Comparison of ENCODE assay signal across 14 cellular contexts in genomic region chr1:198683449-198683848, GRCh38. TPM values are rescaled to one million over a fixed set of nuclear protein-coding genes. Genes with fewer than 3 reads are reported as not detected.
A peak's percentile ranks its signal among the peaks of the same experiment; 100 is the strongest.
DNase-seq lines count a peak whose midpoint lies in the region; ATAC-seq, FAIRE-seq and TF ChIP-seq lines count a peak whose summit lies in the region.
"Had no signal": no experiment of that assay in that cellular context is flagged by ENCODE, and none has a peak within 500 bp of the region (broad histone marks: within the 10 kb centered on the region; RNA-seq: fewer than 3 reads in every experiment).

No MANE protein-coding gene starts in this region.

- TF ChIP-seq EP300 in HepG2 (IDR thresholded peaks at IDR 0.05; ENCODE audit: low read depth in 2 of 2, low read length in 2 of 2) (no peak), HepG2 (CRISPR knock-in tag; IDR thresholded peaks at IDR 0.05; ENCODE audit: borderline replicate concordance) (no peak)

- in situ Hi-C loops in HepG2 (cut with HindIII; ENCODE audit: extremely low pct_ligation_motif_present, low pct_unique_long_range_greater_than_20kb) = loop anchor here (25.0 kb wide), 1 partner anchor 596 kb away; no protein-coding TSS in a partner anchor

- intact Hi-C loops in right lobe of liver (cut with DNase I) = no loop called here
- intact Hi-C loops in HepG2 (cut with micrococcal nuclease; ENCODE audit: unreplicated experiment) = loop anchor here (10.0 kb wide), 1 partner anchor 219 kb away; no protein-coding TSS in a partner anchor
- intact Hi-C loops in lower lobe of right lung (cut with DNase I) = no loop called here
- intact Hi-C loops in upper lobe of right lung (cut with DNase I) = no loop called here

- FAIRE-seq in HepG2 (lab: Jason Lieb, UNC) = no peak
- FAIRE-seq: pancreas had no signal

- H3K27ac ChIP-seq in right lobe of liver (peak overlapping the region in 2 of 3 donors; percentile 47 to 52), HepG2 (ENCODE audit: extremely low read length, insufficient read depth, low read length) (no peak overlapping the region), SU-DHL-6 (ENCODE audit: low read depth, low read length) (peak overlapping the region; percentile 99), lower lobe of right lung (peak overlapping the region; percentile 47), upper lobe of right lung (peak overlapping the region; percentile 70)
- H3K27ac ChIP-seq: breast epithelium had no signal

- 64% methylated on average over 2 of the region's 2 CpGs for WGBS in right lobe of liver (ENCODE audit: insufficient coverage, low coverage, low lambda C conversion rate, missing lambda C conversion rate)
- 13% methylated on average over 2 of the region's 2 CpGs for WGBS in HepG2 (ENCODE audit: low lambda C conversion rate)

- no peak for ATAC-seq in right lobe of liver
- ATAC-seq in HepG2 = no peak
- ATAC-seq in lower lobe of right lung = no peak
- no peak for ATAC-seq in upper lobe of right lung
- ATAC-seq in GM18517 (IDR thresholded peaks at IDR 0.05; ENCODE audit: unreplicated experiment) = no peak
- ATAC-seq: GM23338, heart right ventricle, left ventricle myocardium superior, pancreas had no signal

- H3K9me2 ChIP-seq in SU-DHL-6 (replicated peaks; ENCODE audit: insufficient read depth, low read length) = no peaks in the 10 kb centered on the region

- no peaks in the 10 kb centered on the region for H3K4me1 ChIP-seq in right lobe of liver
- no peaks in the 10 kb centered on the region for H3K4me1 ChIP-seq in HepG2 (ENCODE audit: insufficient read depth, low read length)
- peaks cover 22% of the 10 kb centered on the region for H3K4me1 ChIP-seq in lower lobe of right lung
- H3K4me1 ChIP-seq in upper lobe of right lung = peaks cover 28% of the 10 kb centered on the region
- H3K4me1 ChIP-seq: breast epithelium had no signal

- no peak overlapping the region for H2AFZ ChIP-seq in HepG2 (ENCODE audit: low read length)
- H2AFZ ChIP-seq in SU-DHL-6 (ENCODE audit: low read depth, low read length, severe bottlenecking) = no peak overlapping the region
- H2AFZ ChIP-seq: GM23338 had no signal

- H3K9ac ChIP-seq in HepG2 (ENCODE audit: insufficient read depth, low read depth, low read length) (no peak overlapping the region), SU-DHL-6 (ENCODE audit: low read length) (peak overlapping the region; percentile 59)

- H3K79me2 ChIP-seq in HepG2 (ENCODE audit: insufficient read depth, low read length) (no peaks in the 10 kb centered on the region), SU-DHL-6 (ENCODE audit: insufficient read depth, low read length) (peaks cover 89% of the 10 kb centered on the region)

- TF ChIP-seq POLR2A in right lobe of liver (IDR thresholded peaks at IDR 0.05) (no peak), HepG2 (IDR thresholded peaks at IDR 0.05; ENCODE audit: insufficient read depth in 1 of 2, low read depth in 2 of 2, low read length in 2 of 2) (no peak)

- H3K4me2 ChIP-seq in HepG2 (ENCODE audit: low read depth, low read length) = no peak overlapping the region
- H3K4me2 ChIP-seq in SU-DHL-6 (ENCODE audit: low read depth, low read length, poor library complexity, severe bottlenecking) = peak overlapping the region; percentile 95
- H3K4me2 ChIP-seq: GM23338 had no signal

- H3K4me3 ChIP-seq in right lobe of liver (no peak overlapping the region), HepG2 (replicated peaks in 1 of 3; ENCODE audit: insufficient read depth in 1 of 3, low read depth in 2 of 3, low read length in 3 of 3) (no peak overlapping the region), SU-DHL-6 (ENCODE audit: insufficient read depth, low read length, poor library complexity, severe bottlenecking) (peak overlapping the region; percentile 36), lower lobe of right lung (no peak overlapping the region), upper lobe of right lung (no peak overlapping the region)
- H3K4me3 ChIP-seq: breast epithelium, GM23338, pancreas had no signal

- H3K9me3 ChIP-seq in right lobe of liver = no peaks in the 10 kb centered on the region
- no peaks in the 10 kb centered on the region for H3K9me3 ChIP-seq in HepG2 (ENCODE audit: low read length)
- H3K9me3 ChIP-seq in SU-DHL-6 (ENCODE audit: insufficient read depth, low read length) = no peaks in the 10 kb centered on the region
- H3K9me3 ChIP-seq in lower lobe of right lung = no peaks in the 10 kb centered on the region
- H3K9me3 ChIP-seq in upper lobe of right lung = no peaks in the 10 kb centered on the region
- H3K9me3 ChIP-seq: breast epithelium, heart right ventricle, pancreas had no signal

- H3K36me3 ChIP-seq in right lobe of liver (no peaks in the 10 kb centered on the region), HepG2 (replicated peaks in 1 of 2; ENCODE audit: control insufficient read depth in 1 of 2, insufficient read depth in 2 of 2, low read length in 2 of 2) (no peaks in the 10 kb centered on the region), SU-DHL-6 (ENCODE audit: low read length) (0 out of 2 replicates have a peak, but pooled peaks cover 9% of the 10 kb centered on the region), lower lobe of right lung (no peaks in the 10 kb centered on the region), upper lobe of right lung (no peaks in the 10 kb centered on the region)
- H3K36me3 ChIP-seq: breast epithelium, pancreas had no signal

- no peak for TF ChIP-seq RAD21 in HepG2 (CRISPR knock-in tag; IDR thresholded peaks at IDR 0.05)

- BruUV-seq in HepG2 (replicated peaks; lab: Mats Ljungman, UMichigan) = no TSS peak

- no peaks in the 10 kb centered on the region for H3K27me3 ChIP-seq in right lobe of liver
- H3K27me3 ChIP-seq in HepG2 (ENCODE audit: control insufficient read depth in 1 of 2, insufficient read depth in 2 of 2, low read length in 2 of 2) = no peaks in the 10 kb centered on the region
- no peaks in the 10 kb centered on the region for H3K27me3 ChIP-seq in SU-DHL-6 (ENCODE audit: low read length)
- no peaks in the 10 kb centered on the region for H3K27me3 ChIP-seq in lower lobe of right lung (ENCODE audit: low read depth)
- H3K27me3 ChIP-seq in upper lobe of right lung = no peaks in the 10 kb centered on the region
- H3K27me3 ChIP-seq: breast epithelium, pancreas had no signal

- CTCF ChIA-PET in HepG2 (lab: Yijun Ruan, JAX; ENCODE audit: low intra/inter-chr PET ratio, low total read pairs) = no interaction called here

- DNase-seq in right lobe of liver (no peak), HepG2 (ENCODE audit: low spot score) (no peak), lower lobe of right lung (no peak), upper lobe of right lung (no peak), MV-4-11 (lab: John Stamatoyannopoulos, UW) (no peak), NCI-H146 treated with DMSO at 0.1 percent for 48 hours (lab: John Stamatoyannopoulos, UW; ENCODE audit: unreplicated experiment) (no peak)
- DNase-seq: heart right ventricle, left ventricle myocardium superior, pancreas had no signal

- H4K20me1 ChIP-seq in HepG2 (ENCODE audit: insufficient read depth, low read length) = no peaks in the 10 kb centered on the region
- no peaks in the 10 kb centered on the region for H4K20me1 ChIP-seq in SU-DHL-6 (ENCODE audit: low read depth, low read length)

- POLR2A ChIA-PET in HepG2 (lab: Yijun Ruan, JAX) = no interaction called here

- peaks cover 72% of the 10 kb centered on the region for H3F3A ChIP-seq in SU-DHL-6 (ENCODE audit: insufficient read depth)

- TF ChIP-seq CTCF in right lobe of liver (IDR thresholded peaks at IDR 0.05) (no peak), HepG2 (CRISPR knock-in tag; IDR thresholded peaks at IDR 0.05) (no peak), SU-DHL-6 (IDR thresholded peaks at IDR 0.05; ENCODE audit: insufficient read depth, low read length, poor library complexity, severe bottlenecking) (no peak), lower lobe of right lung (IDR thresholded peaks at IDR 0.05) (no peak), upper lobe of right lung (IDR thresholded peaks at IDR 0.05) (no peak)

TF ChIP-seq in HepG2, 621 proteins besides CTCF, POLR2A, EP300 and RAD21:
- TF ChIP-seq NFYC (CRISPR knock-in tag; IDR thresholded peaks at IDR 0.05) (no peak), ZNF282 (IDR thresholded peaks at IDR 0.05; ENCODE audit: partially characterized antibody) (no peak), ZNF839 (CRISPR knock-in tag; IDR thresholded peaks at IDR 0.05; ENCODE audit: borderline replicate concordance) (no peak), PPARG (CRISPR knock-in tag; conservative IDR thresholded peaks at IDR 0.05) (no peak), ZNF75D (CRISPR knock-in tag; IDR thresholded peaks at IDR 0.05; ENCODE audit: borderline replicate concordance) (no peak)

RNA-seq across cellular contexts. Expression of gene PTPRC, which starts 44.6 kb away (rescaled TPM):
- total RNA-seq in right lobe of liver = 10 to 100 TPM in 4 of 6 experiments, 1 to 10 TPM in 2; 5.1 to 55.7 (median 13.2) TPM
- total RNA-seq in HepG2 (2016; rRNA removed; fragmentation: Illumina TruSeq; extraction: Trizol) = not detected in 2 replicates
- total RNA-seq in HepG2 (2016; cell fraction: cytosol; rRNA removed; fragmentation: Illumina TruSeq; extraction: Trizol; ENCODE audit: low read depth) = not detected in 2 replicates
- total RNA-seq in HepG2 (2016; cell fraction: insoluble cytoplasmic fraction; rRNA removed; fragmentation: Illumina TruSeq; extraction: Trizol) = not detected in 2 replicates
- total RNA-seq in HepG2 (2016; cell fraction: membrane; rRNA removed; fragmentation: Illumina TruSeq; extraction: Trizol) = not detected in 2 replicates
- total RNA-seq in HepG2 (2016; cell fraction: nucleus; rRNA removed; fragmentation: Illumina TruSeq; extraction: Trizol) = not detected in 2 replicates
- not detected in 2 replicates for polyA plus RNA-seq in HepG2 (2011; rRNA removed)
- 0.01 TPM in 1 of 2 replicates, not detected in the other for polyA plus RNA-seq in HepG2 (2011; cell fraction: cytosol; rRNA removed)
- polyA plus RNA-seq in HepG2 (2011; cell fraction: nucleus; rRNA removed) = 0.07 TPM in 1 of 2 replicates, not detected in the other
- not detected in 2 replicates for polyA plus RNA-seq in HepG2 (2012)
- polyA plus RNA-seq in HepG2 (2016; cell fraction: cytosol; fragmentation: Illumina TruSeq; extraction: Trizol; ENCODE audit: low read depth) = not detected in 2 replicates
- polyA plus RNA-seq in HepG2 (2016; cell fraction: insoluble cytoplasmic fraction; fragmentation: Illumina TruSeq; extraction: Trizol; ENCODE audit: low read depth) = not detected in 2 replicates
- polyA plus RNA-seq in HepG2 (2016; cell fraction: membrane; fragmentation: Illumina TruSeq; extraction: Trizol; ENCODE audit: low read depth) = not detected in 2 replicates
- polyA plus RNA-seq in HepG2 (2016; cell fraction: nucleus; fragmentation: Illumina TruSeq; extraction: Trizol; ENCODE audit: insufficient read depth, low read depth) = not detected in 2 replicates
- 0.21 TPM in 1 of 2 replicates, not detected in the other for polyA minus RNA-seq in HepG2 (2011; rRNA and poly(A)+ RNA removed; ENCODE audit: low replicate concordance)
- polyA minus RNA-seq in HepG2 (2011; cell fraction: cytosol; rRNA and poly(A)+ RNA removed) = not detected in 2 replicates
- not detected in 2 replicates for polyA minus RNA-seq in HepG2 (2011; cell fraction: nucleus; rRNA and poly(A)+ RNA removed)
- 214 TPM for total RNA-seq in lower lobe of right lung
- 127 TPM for total RNA-seq in upper lobe of right lung
- total RNA-seq: epithelial cell of proximal tubule had no signal

Comparison
In these comparisons a context has a peak if more than half of its experiments do, and no peak if none do; other contexts are left out.
1. RNA of gene PTPRC, which starts 44.6 kb away (total RNA-seq): 214 TPM in lower lobe of right lung (single experiment), 127 TPM in upper lobe of right lung (single experiment) and 5.1 to 55.7 TPM in right lobe of liver; not detected in HepG2; every median in the first group is over 4 times any median in the second.